28 cellular contexts compared by ENCODE assay signal in genomic region chr12:106389181-106389580, GRCh38.
"Had no signal": no experiment of that assay in that cellular context is flagged by ENCODE, and none has a peak within 500 bp of the region (broad histone marks: within the 10 kb centered on the region; RNA-seq: fewer than 3 reads in every experiment).

No MANE protein-coding gene starts in this region.

- H3K4me3 ChIP-seq: ascending aorta, esophagus squamous epithelium, gastrocnemius medialis, heart left ventricle had no signal

- H3K9me3 ChIP-seq: ascending aorta, esophagus squamous epithelium, gastrocnemius medialis, heart left ventricle had no signal

- H3K27me3 ChIP-seq: ascending aorta, esophagus squamous epithelium, foreskin keratinocyte, gastrocnemius medialis, heart left ventricle had no signal

- DNase-seq: activated B cell treated with CpG ODN at 0.5 μM for 24 hours; activated CD4-positive, alpha-beta T cell treated with anti-CD3 and anti-CD28 coated beads for 48 hours; activated CD4-positive, alpha-beta T cell treated with anti-CD3 and anti-CD28 coated beads, Interleukin-2, amount 50 U/mL, for 1 hour; activated CD4-positive, alpha-beta T cell treated with anti-CD3 and anti-CD28 coated beads, Interleukin-2, amount 50 U/mL, for 48 hours; activated CD8-positive, alpha-beta memory T cell treated with anti-CD3 and anti-CD28 coated beads for 24 hours; activated CD8-positive, alpha-beta T cell treated with anti-CD3 and anti-CD28 coated beads for 36 hours; activated effector memory CD4-positive, alpha-beta T cell treated with Interleukin-2 at 50 U/mL for 16 hours; activated gamma-delta T cell treated with Interleukin-2 at 50 U/mL for 16 hours; activated naive CD4-positive, alpha-beta T cell treated with anti-CD3 and anti-CD28 coated beads, Interleukin-2, amount 50 U/mL, for 16 hours; activated naive CD4-positive, alpha-beta T cell treated with Interleukin-2 at 50 U/mL for 16 hours; activated naive CD8-positive, alpha-beta T cell treated with anti-CD3 and anti-CD28 coated beads for 36 hours; activated naive CD8-positive, alpha-beta T cell treated with anti-CD3 and anti-CD28 coated beads, Interleukin-2, amount 50 U/mL, for 24 hours; activated T-cell treated with anti-CD3 and anti-CD28 coated beads, Interleukin-2, amount 50 U/mL, for 4 hours; caudate nucleus; effector CD8-positive, alpha-beta T cell; esophagus squamous epithelium; foreskin keratinocyte; gastrocnemius medialis; glutamatergic neuron; heart left ventricle; hypothalamus; T-helper 1 cell; T-helper 17 cell; T1000; WERI-Rb-1 had no signal

- ATAC-seq: activated CD4-positive, CD25-positive, alpha-beta regulatory T cell treated with anti-CD3 and anti-CD28 coated beads, Interleukin-2, amount 50 U/mL, for 24 hours; activated CD8-positive, alpha-beta T cell treated with anti-CD3 and anti-CD28 coated beads for 36 hours; activated naive CD8-positive, alpha-beta T cell treated with anti-CD3 and anti-CD28 coated beads, Interleukin-2, amount 50 U/mL, for 24 hours; activated T-cell treated with anti-CD3 and anti-CD28 coated beads, Interleukin-2, amount 50 U/mL, for 4 hours; activated T-helper 17 cell treated with anti-CD3 and anti-CD28 coated beads, Interleukin-2, amount 50 U/mL, for 72 hours; foreskin keratinocyte; gastrocnemius medialis; heart left ventricle; T-helper 17 cell had no signal

- H3K36me3 ChIP-seq: WERI-Rb-1 had no signal

- H3K4me1 ChIP-seq: ascending aorta, esophagus squamous epithelium, foreskin keratinocyte, gastrocnemius medialis had no signal
